Comparison of ENCODE assay signal across 24 cellular contexts in the genomic region with DNA sequence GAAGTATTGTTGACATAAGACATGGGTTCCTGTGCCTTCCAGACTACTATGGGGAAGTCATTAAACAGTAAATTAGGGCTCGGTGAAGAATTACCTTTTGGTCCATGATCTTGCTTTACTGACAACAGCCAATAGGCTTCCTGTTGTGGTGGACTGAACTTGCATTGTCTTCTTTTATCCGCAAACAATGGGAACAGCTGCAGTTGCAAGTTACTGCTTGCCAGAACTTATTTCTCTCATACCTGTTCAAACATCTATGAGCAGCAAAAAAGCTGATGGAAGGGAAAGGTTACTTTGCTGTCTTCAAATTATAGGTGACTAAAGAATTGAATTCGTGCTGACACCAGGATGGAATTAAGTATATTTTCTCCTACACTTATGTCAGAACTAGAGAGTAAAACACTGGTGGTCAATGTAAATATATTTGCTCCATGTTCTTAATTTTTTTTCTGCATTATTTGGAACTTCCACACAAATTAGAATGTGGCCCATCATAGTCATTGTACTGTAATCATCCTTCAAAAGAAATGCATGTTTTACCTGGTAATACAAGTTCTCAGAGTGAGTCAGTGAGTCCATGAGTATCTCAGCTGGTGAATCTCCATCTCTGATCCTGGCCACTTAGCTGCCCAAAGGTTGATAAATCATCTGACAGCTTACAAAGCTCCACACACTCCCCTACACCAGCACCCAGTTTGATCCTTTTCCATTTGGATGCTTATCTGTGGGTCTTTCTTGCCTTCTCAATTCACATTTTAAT. TPM values are rescaled to one million over a fixed set of nuclear protein-coding genes. Genes with fewer than 3 reads are reported as not detected.
DNase-seq lines count a peak whose midpoint lies in the region; ATAC-seq, FAIRE-seq and TF ChIP-seq lines count a peak whose summit lies in the region.
"Had no signal": no experiment of that assay in that cellular context is flagged by ENCODE, and none has a peak within 500 bp of the region (broad histone marks: within the 10 kb centered on the region; RNA-seq: fewer than 3 reads in every experiment).

No MANE protein-coding gene starts in this region.

- H3K4me1 ChIP-seq in foreskin keratinocyte (peaks cover 15% of the 10 kb centered on the region), vagina (no peaks in the 10 kb centered on the region), small intestine (ENCODE audit: control insufficient read depth in 2 of 2, insufficient read depth in 1 of 2, low read depth in 1 of 2, low read length in 1 of 2) (no peaks in the 10 kb centered on the region)
- H3K4me1 ChIP-seq: breast epithelium, colonic mucosa, testis had no signal

- FAIRE-seq in small intestine (lab: Jason Lieb, UNC): no peak

- 60 to 72% (median 71%) methylated on average over 3 of the region's 3 CpGs for WGBS in small intestine, 3 donors

- H3K36me3 ChIP-seq in vagina (no peaks in the 10 kb centered on the region), small intestine (ENCODE audit: control insufficient read depth in 2 of 2, insufficient read depth in 2 of 2, low read length in 2 of 2) (no peaks in the 10 kb centered on the region)
- H3K36me3 ChIP-seq: breast epithelium, colonic mucosa, MG63 had no signal

- H3K4me3 ChIP-seq in vagina (no peak overlapping the region), small intestine (ENCODE audit: low read depth in 1 of 2, low read length in 2 of 2) (no peak overlapping the region)
- H3K4me3 ChIP-seq: breast epithelium, colonic mucosa, MG63, testis had no signal

- TF ChIP-seq POLR2A in vagina (IDR thresholded peaks at IDR 0.05): no peak

- ATAC-seq in foreskin keratinocyte (peak; percentile 94), GM19023 (IDR thresholded peaks at IDR 0.05; ENCODE audit: unreplicated experiment) (no peak)
- ATAC-seq: activated CD8-positive, alpha-beta T cell treated with anti-CD3 and anti-CD28 coated beads, Interleukin-2, amount 10 ng/mL, durations not matched to agents 7 days and 5 days; PC-3 had no signal

- DNase-seq in DMS53 (lab: John Stamatoyannopoulos, UW) (peak; percentile 31), NCI-H146 (lab: John Stamatoyannopoulos, UW) (peak; percentile 95), NCI-H69 (lab: John Stamatoyannopoulos, UW) (peak; percentile 98), foreskin keratinocyte (peak; percentile 70 to 85), kidney tubule cell (ENCODE audit: low spot score) (no peak), vagina (ENCODE audit: extremely low spot score in 2 of 2) (no peak), small intestine (no peak)
- DNase-seq: activated CD4-positive, CD25-positive, alpha-beta regulatory T cell treated with anti-CD3 and anti-CD28 coated beads, Interleukin-2, amount 50 U/mL, for 72 hours; activated CD8-positive, alpha-beta T cell treated with anti-CD3 and anti-CD28 coated beads, Interleukin-2, amount 10 ng/mL, durations not matched to agents 7 days and 5 days; amniotic stem cell; C1 segment of cervical spinal cord; colonic mucosa; endodermal cell; H7; MG63; NCI-H2029; NCI-H82; PC-3; SHP77 treated with DMSO at 0.1 percent for 48 hours; stimulated activated naive CD4-positive, alpha-beta T cell; testis had no signal

- no peak for TF ChIP-seq CTCF in foreskin keratinocyte (conservative IDR thresholded peaks at IDR 0.05)
- TF ChIP-seq CTCF in vagina (IDR thresholded peaks at IDR 0.05): no peak

- intact Hi-C loops in vagina (cut with DNase I): no loop called here

- H3K27me3 ChIP-seq in foreskin keratinocyte (no peaks in the 10 kb centered on the region), vagina (no peaks in the 10 kb centered on the region), small intestine (ENCODE audit: control insufficient read depth in 2 of 2, insufficient read depth in 2 of 2, low read length in 2 of 2) (no peaks in the 10 kb centered on the region)
- H3K27me3 ChIP-seq: breast epithelium, colonic mucosa, MG63, testis had no signal

- H3K9me3 ChIP-seq in vagina: no peaks in the 10 kb centered on the region
- H3K9me3 ChIP-seq in small intestine (ENCODE audit: control insufficient read depth, low read depth): no peaks in the 10 kb centered on the region
- H3K9me3 ChIP-seq: breast epithelium, colonic mucosa, MG63, testis had no signal

- peak overlapping the region; percentile 19 for H3K27ac ChIP-seq in foreskin keratinocyte
- H3K27ac ChIP-seq in vagina: no peak overlapping the region
- H3K27ac ChIP-seq in small intestine (ENCODE audit: low read depth in 1 of 2, low read length in 1 of 2): no peak overlapping the region
- H3K27ac ChIP-seq: breast epithelium, colonic mucosa, testis had no signal

RNA-seq across cellular contexts. Expression of gene RNF152, which starts 37.3 kb away (rescaled TPM):
- total RNA-seq in foreskin keratinocyte (13.1 and 14.4 TPM in 2 replicates), vagina (45.7 TPM)
- polyA plus RNA-seq in foreskin keratinocyte (2.1 TPM in 2 replicates), small intestine (1 to 10 TPM; 1.4 to 5.4 (median 3.4) TPM)
- total RNA-seq: activated CD8-positive, alpha-beta T cell treated with anti-CD3 and anti-CD28 coated beads, Interleukin-2, amount 10 ng/mL, durations not matched to agents 7 days and 5 days had no signal
- polyA plus RNA-seq: IgD-negative memory B cell had no signal

Comparison
In these comparisons a context has a peak if more than half of its experiments do, and no peak if none do; other contexts are left out.
1. DNase-seq: peak in DMS53 (single experiment), NCI-H146 (single experiment), NCI-H69 (single experiment) and foreskin keratinocyte (2 of 2); none in kidney tubule cell (single experiment), vagina (0 of 2) and small intestine (single experiment).